In genomic region chr14:85178869-85179268, GRCh38 we compare ENCODE assay signal across 1 cellular context.
TF ChIP-seq lines count a peak whose summit lies in the region.

No MANE protein-coding gene starts in this region.

TF ChIP-seq in WTC11, 78 proteins besides CTCF, POLR2A, EP300 and RAD21 (continued from another document):
- TF ChIP-seq PRRX2 (CRISPR knock-in tag; IDR thresholded peaks at IDR 0.05): no peak
